In the genomic region with DNA sequence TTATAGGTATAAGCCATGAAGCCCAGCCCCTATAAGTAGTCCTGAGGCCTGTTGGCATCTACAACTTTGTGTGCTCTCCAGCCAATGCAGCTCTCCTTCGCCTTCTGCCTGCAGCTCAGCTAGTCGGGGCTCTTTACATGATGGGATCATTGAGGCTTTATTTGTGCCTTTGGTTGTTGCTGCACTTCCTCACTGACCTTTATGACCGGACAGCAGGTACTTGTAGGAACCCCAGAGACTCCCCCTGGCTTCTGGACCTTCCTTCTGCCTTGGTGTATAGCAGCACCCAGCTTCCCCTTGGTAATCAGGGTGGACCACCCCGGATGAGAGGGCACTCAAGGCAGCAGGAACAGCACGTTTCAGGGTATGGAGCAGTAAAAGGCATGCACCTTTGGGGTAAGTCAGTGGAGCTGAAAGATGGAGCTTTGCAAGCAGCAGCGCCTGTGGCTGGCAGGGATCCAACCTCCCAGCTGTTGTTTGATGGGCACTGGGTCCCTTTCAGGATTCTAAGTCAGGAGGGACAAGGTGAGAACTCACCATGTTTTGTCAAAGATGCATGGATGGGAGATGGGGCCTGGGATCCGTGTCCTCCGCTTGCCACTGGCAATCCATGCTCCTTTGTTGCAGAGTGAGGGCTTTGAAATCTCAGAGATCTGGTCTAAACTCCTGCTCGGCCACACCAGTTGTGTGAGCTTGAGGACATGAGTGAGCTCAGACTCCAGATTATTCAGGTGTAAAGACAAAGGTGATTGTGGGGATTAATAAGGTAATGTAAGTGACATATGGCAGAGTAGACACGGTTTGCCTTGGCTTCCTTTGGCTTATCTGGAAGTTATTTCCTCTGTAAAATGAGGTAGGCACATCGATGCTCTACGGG, we compare ENCODE assay signal across 14 cellular contexts.
DNase-seq lines count a peak whose midpoint lies in the region; ATAC-seq, FAIRE-seq and TF ChIP-seq lines count a peak whose summit lies in the region.
"Had no signal": no experiment of that assay in that cellular context is flagged by ENCODE, and none has a peak within 500 bp of the region (broad histone marks: within the 10 kb centered on the region; RNA-seq: fewer than 3 reads in every experiment).

No MANE protein-coding gene starts in this region.

- no peaks in the 10 kb centered on the region for H3K36me3 Mint-ChIP-seq in neural crest cell (ENCODE audit: low read depth)

- H3K9me3 Mint-ChIP-seq in neural crest cell, result no peaks in the 10 kb centered on the region

- H3K27me3 Mint-ChIP-seq in neural crest cell (ENCODE audit: low read depth), result no peaks in the 10 kb centered on the region

- H3K27ac Mint-ChIP-seq in neural crest cell (ENCODE audit: unreplicated experiment), result peak overlapping the region; percentile 67

- DNase-seq in NCI-H146 (lab: John Stamatoyannopoulos, UW), result peak; percentile 13
- DNase-seq in NCI-H146 treated with DMSO at 0.1 percent for 48 hours (lab: John Stamatoyannopoulos, UW; ENCODE audit: unreplicated experiment), result no peak
- no peak for DNase-seq in GM12892 (ENCODE audit: insufficient read length)
- peak; percentile 6 for DNase-seq in activated CD8-positive, alpha-beta memory T cell treated with anti-CD3 and anti-CD28 coated beads, Interleukin-2, amount 50 U/mL, for 4 hours
- DNase-seq in neural crest cell (ENCODE audit: low read depth, low spot score), result no peak
- DNase-seq: dermis blood vessel endothelial cell, DND-41, KBM-7, NCI-H2227 treated with DMSO at 0.1 percent for 48 hours, SHP77 treated with DMSO at 0.1 percent for 48 hours had no signal

- H3K4me1 Mint-ChIP-seq in neural crest cell, result peaks cover 7% of the 10 kb centered on the region

- peak; percentile 76 for FAIRE-seq in GM12892 (lab: Jason Lieb, UNC)
- FAIRE-seq: A549 had no signal

- no peak for TF ChIP-seq CTCF in neural crest cell (conservative IDR thresholded peaks at IDR 0.05)

- H3K4me3 Mint-ChIP-seq in neural crest cell, result no peak overlapping the region

- ATAC-seq in HG03159 (IDR thresholded peaks at IDR 0.05; ENCODE audit: unreplicated experiment) (no peak), HG03460 (IDR thresholded peaks at IDR 0.05; ENCODE audit: unreplicated experiment) (no peak), GM21529 (IDR thresholded peaks at IDR 0.05; ENCODE audit: unreplicated experiment) (no peak)
- ATAC-seq: A549 had no signal

- no peak for TF ChIP-seq POLR2A in GM12892 (IDR thresholded peaks at IDR 0.05; ENCODE audit: low read depth, low read length)

Comparison
In these comparisons a context has a peak if more than half of its experiments do, and no peak if none do; other contexts are left out.
1. DNase-seq: peak in NCI-H146 (single experiment) and activated CD8-positive, alpha-beta memory T cell treated with anti-CD3 and anti-CD28 coated beads, Interleukin-2, amount 50 U/mL, for 4 hours (single experiment); none in NCI-H146 treated with DMSO at 0.1 percent for 48 hours (single experiment), GM12892 (single experiment) and neural crest cell (single experiment).